Comparison of ENCODE assay signal across 14 cellular contexts in the genomic region with DNA sequence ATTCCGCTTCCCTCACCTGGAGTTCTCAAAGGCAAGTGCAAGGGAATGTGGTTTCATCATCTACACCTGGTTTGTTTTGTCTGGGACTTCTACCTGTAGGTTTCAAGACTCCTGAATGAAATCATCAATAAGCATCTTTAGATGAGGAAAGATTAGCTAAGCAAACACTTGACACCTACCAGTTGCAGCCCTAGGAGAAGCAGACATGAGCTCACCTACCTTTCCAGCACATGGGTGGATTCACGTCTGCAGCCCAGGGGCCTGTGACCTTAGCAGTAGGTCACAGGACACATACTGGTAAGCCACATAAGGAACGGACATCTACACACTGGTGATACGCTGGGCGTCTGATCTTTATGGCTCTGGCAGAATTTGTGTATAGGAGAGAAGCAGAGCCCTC. TPM values are rescaled to one million over a fixed set of nuclear protein-coding genes. Genes with fewer than 3 reads are reported as not detected.
A peak's percentile ranks its signal among the peaks of the same experiment; 100 is the strongest.
DNase-seq lines count a peak whose midpoint lies in the region; ATAC-seq and TF ChIP-seq lines count a peak whose summit lies in the region.
"Had no signal": no experiment of that assay in that cellular context is flagged by ENCODE, and none has a peak within 500 bp of the region (broad histone marks: within the 10 kb centered on the region; RNA-seq: fewer than 3 reads in every experiment).

No MANE protein-coding gene starts in this region.

- 96% methylated on average over 4 of the region's 5 CpGs for WGBS in mammary epithelial cell (ENCODE audit: low coverage, missing lambda C conversion rate)

- dilution Hi-C loops in mammary epithelial cell (cut with HindIII; ENCODE audit: low sequenced_read_pairs), result no loop called here

- DNase-seq in mammary epithelial cell (peak; percentile 8), breast epithelium (ENCODE audit: low spot score in 2 of 2) (no peak), epithelial cell of esophagus (ENCODE audit: low read depth) (peak; percentile 10), osteoblast (ENCODE audit: insufficient read length, low spot score, missing footprints) (peak; percentile 44), upper lobe of right lung (no peak), T-helper 9 cell (no peak), HAP-1 (ENCODE audit: low spot score in 2 of 2) (no peak)
- DNase-seq: BE2C; CD4-positive, alpha-beta memory T cell; DND-41; GDM1; HCEC 1CT had no signal

- peak; percentile 64 for ATAC-seq in upper lobe of right lung
- ATAC-seq: A549 had no signal

- H3K4me1 ChIP-seq in mammary epithelial cell (ENCODE audit: insufficient read depth, low read length) (peaks cover 14% of the 10 kb centered on the region), breast epithelium (no peaks in the 10 kb centered on the region), osteoblast (ENCODE audit: insufficient read depth, low read length) (peaks cover under 1% of the 10 kb centered on the region), upper lobe of right lung (peaks cover 5% of the 10 kb centered on the region), HAP-1 (no peaks in the 10 kb centered on the region)
- H3K4me1 ChIP-seq: A549, BE2C had no signal

- H3K27ac ChIP-seq in mammary epithelial cell (ENCODE audit: insufficient read depth, low read depth, low read length) (no peak overlapping the region), breast epithelium (no peak overlapping the region), osteoblast (ENCODE audit: low read depth, low read length) (no peak overlapping the region), upper lobe of right lung (no peak overlapping the region)
- H3K27ac ChIP-seq: A549, C4-2B had no signal

- H3K9ac ChIP-seq in mammary epithelial cell (ENCODE audit: insufficient read depth, low read length), result no peak overlapping the region

- H4K20me1 ChIP-seq in mammary epithelial cell (ENCODE audit: insufficient read depth, low read length) (no peaks in the 10 kb centered on the region), osteoblast (ENCODE audit: insufficient read depth, low read length) (no peaks in the 10 kb centered on the region)

- in situ Hi-C loops in mammary epithelial cell (cut with MboI; ENCODE audit: low sequenced_read_pairs in 2 of 2), result no loop called here
- in situ Hi-C loops in HAP-1 (cut with MboI; ENCODE audit: low sequenced_read_pairs), result no loop called here

- H3K27me3 ChIP-seq in mammary epithelial cell (ENCODE audit: insufficient read depth, low read length) (no peaks in the 10 kb centered on the region), breast epithelium (no peaks in the 10 kb centered on the region), osteoblast (ENCODE audit: insufficient read depth, low read length) (peaks cover 5% of the 10 kb centered on the region), upper lobe of right lung (no peaks in the 10 kb centered on the region), HAP-1 (ENCODE audit: low read depth) (no peaks in the 10 kb centered on the region)
- H3K27me3 ChIP-seq: BE2C had no signal

- H3K4me3 ChIP-seq in mammary epithelial cell (replicated peaks in 1 of 3; ENCODE audit: insufficient read depth in 1 of 3, low read depth in 2 of 3, low read length in 3 of 3) (no peak overlapping the region), breast epithelium (no peak overlapping the region), epithelial cell of esophagus (ENCODE audit: low read length) (no peak overlapping the region), osteoblast (ENCODE audit: insufficient read depth, low read length) (no peak overlapping the region), upper lobe of right lung (no peak overlapping the region), HAP-1 (no peak overlapping the region)
- H3K4me3 ChIP-seq: A549 had no signal

- TF ChIP-seq POLR2A in breast epithelium (IDR thresholded peaks at IDR 0.05), result no peak

- no TSS peak for BruUV-seq in mammary epithelial cell (replicated peaks; lab: Mats Ljungman, UMichigan)

- no peaks in the 10 kb centered on the region for H3K79me2 ChIP-seq in mammary epithelial cell (ENCODE audit: insufficient read depth, low read length)
- no peaks in the 10 kb centered on the region for H3K79me2 ChIP-seq in osteoblast (ENCODE audit: insufficient read depth, low read length)

- TF ChIP-seq CTCF in mammary epithelial cell (conservative IDR thresholded peaks at IDR 0.05 in 1 of 2, IDR thresholded peaks at IDR 0.05 in 1 of 2; ENCODE audit: extremely low read depth in 1 of 2, insufficient read depth in 1 of 2, low read depth in 1 of 2, low read length in 2 of 2), result no peak
- TF ChIP-seq CTCF in breast epithelium (IDR thresholded peaks at IDR 0.05), result no peak
- no peak for TF ChIP-seq CTCF in epithelial cell of esophagus (IDR thresholded peaks at IDR 0.05; ENCODE audit: insufficient read depth, low read depth, low read length, missing control alignments)
- TF ChIP-seq CTCF in osteoblast (IDR thresholded peaks at IDR 0.05; ENCODE audit: extremely low read depth, low read depth, low read length), result no peak
- no peak for TF ChIP-seq CTCF in upper lobe of right lung (IDR thresholded peaks at IDR 0.05)

- no peaks in the 10 kb centered on the region for H3K36me3 ChIP-seq in mammary epithelial cell (ENCODE audit: insufficient read depth, low read length)
- no peaks in the 10 kb centered on the region for H3K36me3 ChIP-seq in breast epithelium
- H3K36me3 ChIP-seq in osteoblast (ENCODE audit: insufficient read depth, low read length), result no peaks in the 10 kb centered on the region
- no peaks in the 10 kb centered on the region for H3K36me3 ChIP-seq in upper lobe of right lung
- H3K36me3 ChIP-seq in HAP-1 (replicated peaks), result no peaks in the 10 kb centered on the region
- H3K36me3 ChIP-seq: BE2C had no signal

- H3K9me3 ChIP-seq in mammary epithelial cell (replicated peaks; ENCODE audit: insufficient read depth, low read length), result no peaks in the 10 kb centered on the region
- peaks cover 3 to 7% of the 10 kb centered on the region in 2 donors for H3K9me3 ChIP-seq in breast epithelium
- H3K9me3 ChIP-seq in osteoblast (ENCODE audit: low read depth, low read length), result no peaks in the 10 kb centered on the region
- no peaks in the 10 kb centered on the region for H3K9me3 ChIP-seq in upper lobe of right lung
- no peaks in the 10 kb centered on the region for H3K9me3 ChIP-seq in HAP-1
- H3K9me3 ChIP-seq: A549, BE2C had no signal

- intact Hi-C loops in mammary epithelial cell (cut with micrococcal nuclease), result loop anchor here (2.0 kb wide), 1 partner anchor 14 kb away; no protein-coding TSS in a partner anchor
- intact Hi-C loops in breast epithelium (cut with DNase I; ENCODE audit: low total_unique reads), result no loop called here
- intact Hi-C loops in upper lobe of right lung (cut with DNase I), result no loop called here

- CTCF ChIA-PET in mammary epithelial cell (lab: Charles Lee; ENCODE audit: low non-redundant PET), result no interaction called here

- H3K4me2 ChIP-seq in mammary epithelial cell (ENCODE audit: insufficient read depth, low read depth, low read length) (no peak overlapping the region), osteoblast (ENCODE audit: insufficient read depth, low read length) (no peak overlapping the region)
- H3K4me2 ChIP-seq: A549 had no signal

- H2AFZ ChIP-seq in mammary epithelial cell (ENCODE audit: low read depth, low read length) (no peak overlapping the region), osteoblast (ENCODE audit: low read length) (no peak overlapping the region)

RNA-seq across cellular contexts. Expression of a gene that starts 26.7 kb away (rescaled TPM):
- total RNA-seq in mammary epithelial cell (1 to 10 TPM in 1 of 2 donors, under 1 TPM in 1; 0.38 to 2.2 TPM), breast epithelium (10 to 100 TPM in 1 of 3 donors, 1 to 10 TPM in 2; 4.2 to 11.1 (median 7.5) TPM), osteoblast (under 0.01 and 0.36 TPM in 2 replicates), upper lobe of right lung (234 TPM)
- polyA plus RNA-seq in mammary epithelial cell, result 0.83 TPM
- 0.52 TPM for polyA minus RNA-seq in mammary epithelial cell
- total RNA-seq: CD4-positive, alpha-beta memory T cell had no signal
- polyA plus RNA-seq: CD4-positive, alpha-beta memory T cell had no signal

Comparison
In these comparisons a context has a peak if more than half of its experiments do, and no peak if none do; other contexts are left out.
1. DNase-seq: peak in mammary epithelial cell (single experiment), epithelial cell of esophagus (single experiment) and osteoblast (single experiment); none in breast epithelium (0 of 2), upper lobe of right lung (single experiment), T-helper 9 cell (single experiment) and HAP-1 (0 of 2).
2. RNA of a gene that starts 26.7 kb away (total RNA-seq): 234 TPM in upper lobe of right lung (single experiment); 4.2 to 11.1 TPM in breast epithelium, 0.38 to 2.2 TPM in mammary epithelial cell and under 0.01 to 0.36 TPM in osteoblast; every median in the first group is over 10 times any median in the second.